In genomic region chr3:24303057-24303754, GRCh38 we compare ENCODE assay signal across 1 cellular context.
TF ChIP-seq lines count a peak whose summit lies in the region.

No MANE protein-coding gene starts in this region.

TF ChIP-seq in H1, 55 proteins besides CTCF, POLR2A, EP300 and RAD21 (continued from another document):
- TF ChIP-seq, protein P1, sequence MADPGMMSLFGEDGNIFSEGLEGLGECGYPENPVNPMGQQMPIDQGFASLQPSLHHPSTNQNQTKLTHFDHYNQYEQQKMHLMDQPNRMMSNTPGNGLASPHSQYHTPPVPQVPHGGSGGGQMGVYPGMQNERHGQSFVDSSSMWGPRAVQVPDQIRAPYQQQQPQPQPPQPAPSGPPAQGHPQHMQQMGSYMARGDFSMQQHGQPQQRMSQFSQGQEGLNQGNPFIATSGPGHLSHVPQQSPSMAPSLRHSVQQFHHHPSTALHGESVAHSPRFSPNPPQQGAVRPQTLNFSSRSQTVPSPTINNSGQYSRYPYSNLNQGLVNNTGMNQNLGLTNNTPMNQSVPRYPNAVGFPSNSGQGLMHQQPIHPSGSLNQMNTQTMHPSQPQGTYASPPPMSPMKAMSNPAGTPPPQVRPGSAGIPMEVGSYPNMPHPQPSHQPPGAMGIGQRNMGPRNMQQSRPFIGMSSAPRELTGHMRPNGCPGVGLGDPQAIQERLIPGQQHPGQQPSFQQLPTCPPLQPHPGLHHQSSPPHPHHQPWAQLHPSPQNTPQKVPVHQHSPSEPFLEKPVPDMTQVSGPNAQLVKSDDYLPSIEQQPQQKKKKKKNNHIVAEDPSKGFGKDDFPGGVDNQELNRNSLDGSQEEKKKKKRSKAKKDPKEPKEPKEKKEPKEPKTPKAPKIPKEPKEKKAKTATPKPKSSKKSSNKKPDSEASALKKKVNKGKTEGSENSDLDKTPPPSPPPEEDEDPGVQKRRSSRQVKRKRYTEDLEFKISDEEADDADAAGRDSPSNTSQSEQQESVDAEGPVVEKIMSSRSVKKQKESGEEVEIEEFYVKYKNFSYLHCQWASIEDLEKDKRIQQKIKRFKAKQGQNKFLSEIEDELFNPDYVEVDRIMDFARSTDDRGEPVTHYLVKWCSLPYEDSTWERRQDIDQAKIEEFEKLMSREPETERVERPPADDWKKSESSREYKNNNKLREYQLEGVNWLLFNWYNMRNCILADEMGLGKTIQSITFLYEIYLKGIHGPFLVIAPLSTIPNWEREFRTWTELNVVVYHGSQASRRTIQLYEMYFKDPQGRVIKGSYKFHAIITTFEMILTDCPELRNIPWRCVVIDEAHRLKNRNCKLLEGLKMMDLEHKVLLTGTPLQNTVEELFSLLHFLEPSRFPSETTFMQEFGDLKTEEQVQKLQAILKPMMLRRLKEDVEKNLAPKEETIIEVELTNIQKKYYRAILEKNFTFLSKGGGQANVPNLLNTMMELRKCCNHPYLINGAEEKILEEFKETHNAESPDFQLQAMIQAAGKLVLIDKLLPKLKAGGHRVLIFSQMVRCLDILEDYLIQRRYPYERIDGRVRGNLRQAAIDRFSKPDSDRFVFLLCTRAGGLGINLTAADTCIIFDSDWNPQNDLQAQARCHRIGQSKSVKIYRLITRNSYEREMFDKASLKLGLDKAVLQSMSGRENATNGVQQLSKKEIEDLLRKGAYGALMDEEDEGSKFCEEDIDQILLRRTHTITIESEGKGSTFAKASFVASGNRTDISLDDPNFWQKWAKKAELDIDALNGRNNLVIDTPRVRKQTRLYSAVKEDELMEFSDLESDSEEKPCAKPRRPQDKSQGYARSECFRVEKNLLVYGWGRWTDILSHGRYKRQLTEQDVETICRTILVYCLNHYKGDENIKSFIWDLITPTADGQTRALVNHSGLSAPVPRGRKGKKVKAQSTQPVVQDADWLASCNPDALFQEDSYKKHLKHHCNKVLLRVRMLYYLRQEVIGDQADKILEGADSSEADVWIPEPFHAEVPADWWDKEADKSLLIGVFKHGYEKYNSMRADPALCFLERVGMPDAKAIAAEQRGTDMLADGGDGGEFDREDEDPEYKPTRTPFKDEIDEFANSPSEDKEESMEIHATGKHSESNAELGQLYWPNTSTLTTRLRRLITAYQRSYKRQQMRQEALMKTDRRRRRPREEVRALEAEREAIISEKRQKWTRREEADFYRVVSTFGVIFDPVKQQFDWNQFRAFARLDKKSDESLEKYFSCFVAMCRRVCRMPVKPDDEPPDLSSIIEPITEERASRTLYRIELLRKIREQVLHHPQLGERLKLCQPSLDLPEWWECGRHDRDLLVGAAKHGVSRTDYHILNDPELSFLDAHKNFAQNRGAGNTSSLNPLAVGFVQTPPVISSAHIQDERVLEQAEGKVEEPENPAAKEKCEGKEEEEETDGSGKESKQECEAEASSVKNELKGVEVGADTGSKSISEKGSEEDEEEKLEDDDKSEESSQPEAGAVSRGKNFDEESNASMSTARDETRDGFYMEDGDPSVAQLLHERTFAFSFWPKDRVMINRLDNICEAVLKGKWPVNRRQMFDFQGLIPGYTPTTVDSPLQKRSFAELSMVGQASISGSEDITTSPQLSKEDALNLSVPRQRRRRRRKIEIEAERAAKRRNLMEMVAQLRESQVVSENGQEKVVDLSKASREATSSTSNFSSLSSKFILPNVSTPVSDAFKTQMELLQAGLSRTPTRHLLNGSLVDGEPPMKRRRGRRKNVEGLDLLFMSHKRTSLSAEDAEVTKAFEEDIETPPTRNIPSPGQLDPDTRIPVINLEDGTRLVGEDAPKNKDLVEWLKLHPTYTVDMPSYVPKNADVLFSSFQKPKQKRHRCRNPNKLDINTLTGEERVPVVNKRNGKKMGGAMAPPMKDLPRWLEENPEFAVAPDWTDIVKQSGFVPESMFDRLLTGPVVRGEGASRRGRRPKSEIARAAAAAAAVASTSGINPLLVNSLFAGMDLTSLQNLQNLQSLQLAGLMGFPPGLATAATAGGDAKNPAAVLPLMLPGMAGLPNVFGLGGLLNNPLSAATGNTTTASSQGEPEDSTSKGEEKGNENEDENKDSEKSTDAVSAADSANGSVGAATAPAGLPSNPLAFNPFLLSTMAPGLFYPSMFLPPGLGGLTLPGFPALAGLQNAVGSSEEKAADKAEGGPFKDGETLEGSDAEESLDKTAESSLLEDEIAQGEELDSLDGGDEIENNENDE (IDR thresholded peaks at IDR 0.05; ENCODE audit: insufficient replicate concordance, low read length), result no peak
- TF ChIP-seq MAFK (IDR thresholded peaks at IDR 0.05; ENCODE audit: low read depth, low read length) (no peak), FOSL1 (IDR thresholded peaks at IDR 0.05; ENCODE audit: insufficient read depth, low read depth, low read length) (no peak), SP1 (IDR thresholded peaks at IDR 0.05; ENCODE audit: low read depth, low read length) (no peak), YY1 (IDR thresholded peaks at IDR 0.05; ENCODE audit: low read depth, low read length) (no peak), SIX5 (IDR thresholded peaks at IDR 0.05; ENCODE audit: low read depth, low read length) (no peak), SUZ12 (IDR thresholded peaks at IDR 0.05; ENCODE audit: low read length) (no peak), RXRA (IDR thresholded peaks at IDR 0.05; ENCODE audit: insufficient read depth, low read depth, low read length) (no peak), SAP30 (IDR thresholded peaks at IDR 0.05; ENCODE audit: insufficient read depth, insufficient replicate concordance, low read length) (no peak), ASH2L (IDR thresholded peaks at IDR 0.05; ENCODE audit: low read length) (no peak), ZNF274 (IDR thresholded peaks at IDR 0.05; ENCODE audit: borderline replicate concordance, extremely low read depth, low read length) (no peak), SIRT6 (IDR thresholded peaks at IDR 0.05; ENCODE audit: low read length) (no peak)
- TF ChIP-seq, protein P2, sequence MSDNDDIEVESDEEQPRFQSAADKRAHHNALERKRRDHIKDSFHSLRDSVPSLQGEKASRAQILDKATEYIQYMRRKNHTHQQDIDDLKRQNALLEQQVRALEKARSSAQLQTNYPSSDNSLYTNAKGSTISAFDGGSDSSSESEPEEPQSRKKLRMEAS (IDR thresholded peaks at IDR 0.05), result no peak
TF ChIP-seq in H1: peak in this region for 0.
